8 cellular contexts compared by ENCODE assay signal in genomic region chr6:125114248-125114858, GRCh38. TPM values are rescaled to one million over a fixed set of nuclear protein-coding genes. Genes with fewer than 3 reads are reported as not detected.
DNase-seq lines count a peak whose midpoint lies in the region; ATAC-seq, FAIRE-seq and TF ChIP-seq lines count a peak whose summit lies in the region.

No MANE protein-coding gene starts in this region.

- no peak overlapping the region for H3K27ac ChIP-seq in Panc1 (ENCODE audit: low read length)
- no peak overlapping the region for H3K27ac ChIP-seq in keratinocyte (ENCODE audit: control insufficient read depth, insufficient read depth, low read length)

- no peak overlapping the region for H2AFZ ChIP-seq in keratinocyte (ENCODE audit: control insufficient read depth, low read length)

- no peak overlapping the region for H3K4me3 ChIP-seq in Panc1 (ENCODE audit: low read depth in 2 of 2, low read length in 2 of 2)
- H3K4me3 ChIP-seq in keratinocyte (ENCODE audit: control insufficient read depth in 2 of 3, extremely low read depth in 1 of 3, insufficient read depth in 2 of 3, low read depth in 1 of 3, low read length in 3 of 3) = no peak overlapping the region

- no peaks in the 10 kb centered on the region for H3K36me3 ChIP-seq in Panc1 (ENCODE audit: control insufficient read depth, insufficient read depth, low read length)
- no peaks in the 10 kb centered on the region for H3K36me3 ChIP-seq in keratinocyte (ENCODE audit: control insufficient read depth in 2 of 2, extremely low read depth in 1 of 2, insufficient read depth in 2 of 2, low read length in 2 of 2)

- no peaks in the 10 kb centered on the region for H3K79me2 ChIP-seq in keratinocyte (ENCODE audit: control insufficient read depth, insufficient read depth, low read length)

- H3K9me1 ChIP-seq in keratinocyte (ENCODE audit: control insufficient read depth, extremely low read depth, insufficient read depth, low read length) = no peaks in the 10 kb centered on the region

- TF ChIP-seq CTCF in Panc1 (IDR thresholded peaks at IDR 0.05) = peak; percentile 72; the same call in 1 of the 2 replicates
- TF ChIP-seq CTCF in keratinocyte (optimal IDR thresholded peaks at IDR 0.05 in 1 of 3, IDR thresholded peaks at IDR 0.05 in 1 of 3, conservative IDR thresholded peaks at IDR 0.05 in 1 of 3; ENCODE audit: extremely low read depth in 1 of 3, insufficient read depth in 2 of 3, low read length in 3 of 3) = peak in 2 of 3 experiments; percentile 51 to 63

- dilution Hi-C loops in keratinocyte (cut with MboI; ENCODE audit: extremely low pct_ligation_motif_present, low sequenced_read_pairs) = no loop called here

- in situ Hi-C loops in Panc1 (cut with HindIII; ENCODE audit: low pct_unique_long_range_greater_than_20kb, low sequenced_read_pairs) = no loop called here

- no TSS peak for BruUV-seq in Panc1 (replicated peaks; lab: Mats Ljungman, UMichigan)

- ATAC-seq in Panc1 = no peak
- no peak for ATAC-seq in HG03039 (IDR thresholded peaks at IDR 0.05; ENCODE audit: unreplicated experiment)

- FAIRE-seq in HTR-8/SVneo (lab: Jason Lieb, UNC) = no peak
- peak; percentile 53 for FAIRE-seq in keratinocyte (lab: Jason Lieb, UNC)

- H3K4me2 ChIP-seq in keratinocyte (ENCODE audit: control insufficient read depth, extremely low read depth, insufficient read depth, low read depth, low read length) = no peak overlapping the region

- H3K9me3 ChIP-seq in Panc1 (ENCODE audit: control insufficient read depth, insufficient read depth, low read depth, low read length) (peaks cover 18% of the 10 kb centered on the region; the same call in 1 of the 2 replicates), keratinocyte (ENCODE audit: control insufficient read depth, low read depth, low read length) (peaks cover 8% of the 10 kb centered on the region)

- H4K20me1 ChIP-seq in keratinocyte (ENCODE audit: control insufficient read depth, extremely low read depth, insufficient read depth, low read length) = no peaks in the 10 kb centered on the region

- DNase-seq in NCI-H2081 (lab: John Stamatoyannopoulos, UW) = peak; percentile 42 to 50
- DNase-seq in NCI-H2081 treated with DMSO at 0.1 percent for 48 hours (lab: John Stamatoyannopoulos, UW) = no peak
- peak; percentile 25 for DNase-seq in HTR-8/SVneo (ENCODE audit: insufficient read length, low spot score)
- no peak for DNase-seq in Panc1 (ENCODE audit: low read depth, low spot score)
- DNase-seq in astrocyte of the hippocampus (ENCODE audit: low read depth, low spot score) = peak; percentile 66
- DNase-seq in keratinocyte (ENCODE audit: low read depth, low spot score) = no peak
- DNase-seq in stimulated activated CD4-positive, alpha-beta T cell treated with anti-CD3 and anti-CD28 coated beads, TNF-alpha, amount 100 ng/mL, for 24 hours (ENCODE audit: low read depth in 3 of 3) = peak in 2 of 3 experiments; percentile 4 to 23

- H3K4me1 ChIP-seq in Panc1 (ENCODE audit: control insufficient read depth, insufficient read depth, low read length) (no peaks in the 10 kb centered on the region; the same call in 1 of the 2 replicates), keratinocyte (ENCODE audit: control insufficient read depth, extremely low read depth, insufficient read depth, low read length) (peaks cover 6% of the 10 kb centered on the region)

- intact Hi-C loops in Panc1 (cut with micrococcal nuclease; ENCODE audit: unreplicated experiment) = loop anchor here (1.0 to 10.0 kb wide), 2 partner anchors 150 to 244 kb away; partner anchors contain the start of gene RNF217

- POLR2A ChIA-PET in Panc1 (lab: Charles Lee) = no interaction called here

- no peak overlapping the region for H3K9ac ChIP-seq in keratinocyte (ENCODE audit: control insufficient read depth, extremely low read depth, insufficient read depth, low read length)

- CTCF ChIA-PET in Panc1 (lab: Charles Lee) = interaction anchor here (0.6 to 2.9 kb wide), 3 partner anchors 243 to 1358 kb away, joined by 3 to 13 read pairs (median 3); no protein-coding TSS in a partner anchor

- H3K27me3 ChIP-seq in Panc1 (ENCODE audit: control insufficient read depth, insufficient read depth, low read length) (no peaks in the 10 kb centered on the region), keratinocyte (ENCODE audit: control insufficient read depth, extremely low read depth, insufficient read depth, low read length) (no peaks in the 10 kb centered on the region)

RNA-seq across cellular contexts. Expression of gene TPD52L1, which starts 39.2 kb away (rescaled TPM):
- total RNA-seq in Panc1 (2021; ENCODE audit: unreplicated experiment) = 2.9 TPM
- 2.2 TPM for polyA plus RNA-seq in Panc1 (2012; ENCODE audit: insufficient read length)
- 99.6 to 135 TPM (median 129 TPM) in 3 replicates for polyA plus RNA-seq in keratinocyte
- polyA plus RNA-seq in keratinocyte (2011; ENCODE audit: low read depth) = 264 TPM
- polyA plus RNA-seq in keratinocyte (2011; cell fraction: cytosol; rRNA removed) = 153 and 181 TPM in 2 replicates
- polyA plus RNA-seq in keratinocyte (2011; cell fraction: nucleus; rRNA removed) = 73.6 and 80.3 TPM in 2 replicates
- polyA plus RNA-seq in keratinocyte (2012; ENCODE audit: low replicate concordance) = 66.5 and 140 TPM in 2 replicates
- 36.9 to 56.3 TPM (median 40.5 TPM) in 3 replicates for polyA minus RNA-seq in keratinocyte
- 66.2 TPM for polyA minus RNA-seq in keratinocyte (2011; cell fraction: cytosol; rRNA and poly(A)+ RNA removed)
- 20.3 and 30.7 TPM in 2 replicates for polyA minus RNA-seq in keratinocyte (2011; cell fraction: nucleus; rRNA and poly(A)+ RNA removed)

Comparison
In these comparisons a context has a peak if more than half of its experiments do, and no peak if none do; other contexts are left out.
1. DNase-seq: peak in NCI-H2081 (2 of 2), HTR-8/SVneo (single experiment), astrocyte of the hippocampus (single experiment) and stimulated activated CD4-positive, alpha-beta T cell treated with anti-CD3 and anti-CD28 coated beads, TNF-alpha, amount 100 ng/mL, for 24 hours (2 of 3); none in NCI-H2081 treated with DMSO at 0.1 percent for 48 hours (single experiment), Panc1 (single experiment) and keratinocyte (single experiment).